Comparison of ENCODE assay signal across 8 cellular contexts in genomic region chr14:32940066-32940651, GRCh38. TPM values are rescaled to one million over a fixed set of nuclear protein-coding genes. Genes with fewer than 3 reads are reported as not detected.
DNase-seq lines count a peak whose midpoint lies in the region; ATAC-seq and TF ChIP-seq lines count a peak whose summit lies in the region.

No MANE protein-coding gene starts in this region.

- H3F3A ChIP-seq in neural cell (ENCODE audit: insufficient read depth, low read length, poor library complexity, severe bottlenecking), result no peaks in the 10 kb centered on the region

- peaks cover 51% of the 10 kb centered on the region for H3K79me2 ChIP-seq in neural cell (replicated peaks; ENCODE audit: insufficient read depth, low read length)

- H3K9me2 ChIP-seq in neural cell (ENCODE audit: insufficient read depth, low read length), result no peaks in the 10 kb centered on the region

- H3K4me2 ChIP-seq in neural cell (ENCODE audit: low read length), result no peak overlapping the region

- H3K9me3 ChIP-seq in neural cell (ENCODE audit: low read length), result no peaks in the 10 kb centered on the region

- H3K36me3 Mint-ChIP-seq in effector memory CD8-positive, alpha-beta T cell (ENCODE audit: insufficient read depth), result no peaks in the 10 kb centered on the region

- no peaks in the 10 kb centered on the region for H4K20me1 ChIP-seq in neural cell (ENCODE audit: insufficient read depth)

- peaks cover 0 to 7% of the 10 kb centered on the region in 2 donors for H3K9me3 Mint-ChIP-seq in effector memory CD8-positive, alpha-beta T cell

- peaks cover 38 to 57% of the 10 kb centered on the region in 2 donors for H3K27me3 Mint-ChIP-seq in effector memory CD8-positive, alpha-beta T cell

- H3K27ac ChIP-seq in neural cell (ENCODE audit: low read length), result no peak overlapping the region

- no peak for TF ChIP-seq EP300 in neural cell (conservative IDR thresholded peaks at IDR 0.05; ENCODE audit: poor library complexity, severe bottlenecking)

- H3K27me3 ChIP-seq in neural cell (ENCODE audit: insufficient read depth, low read depth, low read length), result peaks cover 20% of the 10 kb centered on the region

- peak overlapping the region; percentile 66 for H3K9ac ChIP-seq in neural cell (ENCODE audit: low read length)

- no peak overlapping the region for H2AFZ ChIP-seq in neural cell (ENCODE audit: low read depth, low read length)

- peak overlapping the region; percentile 73 for H3K4me3 ChIP-seq in neural cell (ENCODE audit: low read length)

- no peak overlapping the region for H3K27ac Mint-ChIP-seq in effector memory CD8-positive, alpha-beta T cell

- ATAC-seq in effector memory CD8-positive, alpha-beta T cell (replicated peaks), result no peak
- ATAC-seq in HG02798 (IDR thresholded peaks at IDR 0.05; ENCODE audit: poor library complexity, unreplicated experiment), result no peak

- peak; percentile 17 for DNase-seq in GM10266 (ENCODE audit: extremely low spot score)
- DNase-seq in NCI-H774 (lab: John Stamatoyannopoulos, UW), result peak; percentile 46
- DNase-seq in effector memory CD8-positive, alpha-beta T cell, result no peak
- no peak for DNase-seq in NOMO-1 treated with DMSO at 0.1 percent for 48 hours (lab: John Stamatoyannopoulos, UW; ENCODE audit: unreplicated experiment)
- DNase-seq in NK-92 (lab: John Stamatoyannopoulos, UW; ENCODE audit: unreplicated experiment), result no peak
- DNase-seq in GM19240 (ENCODE audit: insufficient read length, low spot score), result no peak

- TF ChIP-seq RAD21 in neural cell (conservative IDR thresholded peaks at IDR 0.05), result no peak

- no peaks in the 10 kb centered on the region for H3K36me3 ChIP-seq in neural cell (ENCODE audit: insufficient read depth, low read length)

- peaks cover 3 to 5% of the 10 kb centered on the region in 2 donors for H3K4me1 Mint-ChIP-seq in effector memory CD8-positive, alpha-beta T cell (ENCODE audit: low read depth in 2 of 2)

- H3K4me3 Mint-ChIP-seq in effector memory CD8-positive, alpha-beta T cell, result peak overlapping the region; percentile 65 to 77

- TF ChIP-seq CTCF in GM10266 (IDR thresholded peaks at IDR 0.05; ENCODE audit: control insufficient read depth, insufficient read depth, low read depth, missing control alignments) (no peak), neural cell (IDR thresholded peaks at IDR 0.05; ENCODE audit: poor library complexity, severe bottlenecking) (no peak)

TF ChIP-seq in neural cell, 6 proteins besides CTCF, POLR2A, EP300 and RAD21:
- TF ChIP-seq, protein P1, sequence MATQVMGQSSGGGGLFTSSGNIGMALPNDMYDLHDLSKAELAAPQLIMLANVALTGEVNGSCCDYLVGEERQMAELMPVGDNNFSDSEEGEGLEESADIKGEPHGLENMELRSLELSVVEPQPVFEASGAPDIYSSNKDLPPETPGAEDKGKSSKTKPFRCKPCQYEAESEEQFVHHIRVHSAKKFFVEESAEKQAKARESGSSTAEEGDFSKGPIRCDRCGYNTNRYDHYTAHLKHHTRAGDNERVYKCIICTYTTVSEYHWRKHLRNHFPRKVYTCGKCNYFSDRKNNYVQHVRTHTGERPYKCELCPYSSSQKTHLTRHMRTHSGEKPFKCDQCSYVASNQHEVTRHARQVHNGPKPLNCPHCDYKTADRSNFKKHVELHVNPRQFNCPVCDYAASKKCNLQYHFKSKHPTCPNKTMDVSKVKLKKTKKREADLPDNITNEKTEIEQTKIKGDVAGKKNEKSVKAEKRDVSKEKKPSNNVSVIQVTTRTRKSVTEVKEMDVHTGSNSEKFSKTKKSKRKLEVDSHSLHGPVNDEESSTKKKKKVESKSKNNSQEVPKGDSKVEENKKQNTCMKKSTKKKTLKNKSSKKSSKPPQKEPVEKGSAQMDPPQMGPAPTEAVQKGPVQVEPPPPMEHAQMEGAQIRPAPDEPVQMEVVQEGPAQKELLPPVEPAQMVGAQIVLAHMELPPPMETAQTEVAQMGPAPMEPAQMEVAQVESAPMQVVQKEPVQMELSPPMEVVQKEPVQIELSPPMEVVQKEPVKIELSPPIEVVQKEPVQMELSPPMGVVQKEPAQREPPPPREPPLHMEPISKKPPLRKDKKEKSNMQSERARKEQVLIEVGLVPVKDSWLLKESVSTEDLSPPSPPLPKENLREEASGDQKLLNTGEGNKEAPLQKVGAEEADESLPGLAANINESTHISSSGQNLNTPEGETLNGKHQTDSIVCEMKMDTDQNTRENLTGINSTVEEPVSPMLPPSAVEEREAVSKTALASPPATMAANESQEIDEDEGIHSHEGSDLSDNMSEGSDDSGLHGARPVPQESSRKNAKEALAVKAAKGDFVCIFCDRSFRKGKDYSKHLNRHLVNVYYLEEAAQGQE (IDR thresholded peaks at IDR 0.05; ENCODE audit: borderline replicate concordance), result no peak
- TF ChIP-seq POLR2AphosphoS5 (IDR thresholded peaks at IDR 0.05) (no peak), EZH2 (IDR thresholded peaks at IDR 0.05; ENCODE audit: borderline replicate concordance, insufficient read depth, low read length, poor library complexity, severe bottlenecking) (no peak), SMC3 (conservative IDR thresholded peaks at IDR 0.05; ENCODE audit: poor library complexity) (no peak), TAF1 (IDR thresholded peaks at IDR 0.05; ENCODE audit: low read depth) (no peak), MXI1 (conservative IDR thresholded peaks at IDR 0.05; ENCODE audit: poor library complexity, severe bottlenecking) (no peak)

RNA-seq across cellular contexts. Expression of gene NPAS3, which starts 1.5 kb away (rescaled TPM):
- polyA plus RNA-seq in neural cell, result 0.64 and 1.3 TPM in 2 replicates
- polyA minus RNA-seq in neural cell, result 6.7 and 7.3 TPM in 2 replicates

Comparison
In these comparisons a context has a peak if more than half of its experiments do, and no peak if none do; other contexts are left out.
1. DNase-seq: peak in GM10266 (single experiment) and NCI-H774 (single experiment); none in effector memory CD8-positive, alpha-beta T cell (0 of 3), NOMO-1 treated with DMSO at 0.1 percent for 48 hours (single experiment), NK-92 (single experiment) and GM19240 (single experiment).